Comparison of ENCODE assay signal across 9 cellular contexts in the genomic region with DNA sequence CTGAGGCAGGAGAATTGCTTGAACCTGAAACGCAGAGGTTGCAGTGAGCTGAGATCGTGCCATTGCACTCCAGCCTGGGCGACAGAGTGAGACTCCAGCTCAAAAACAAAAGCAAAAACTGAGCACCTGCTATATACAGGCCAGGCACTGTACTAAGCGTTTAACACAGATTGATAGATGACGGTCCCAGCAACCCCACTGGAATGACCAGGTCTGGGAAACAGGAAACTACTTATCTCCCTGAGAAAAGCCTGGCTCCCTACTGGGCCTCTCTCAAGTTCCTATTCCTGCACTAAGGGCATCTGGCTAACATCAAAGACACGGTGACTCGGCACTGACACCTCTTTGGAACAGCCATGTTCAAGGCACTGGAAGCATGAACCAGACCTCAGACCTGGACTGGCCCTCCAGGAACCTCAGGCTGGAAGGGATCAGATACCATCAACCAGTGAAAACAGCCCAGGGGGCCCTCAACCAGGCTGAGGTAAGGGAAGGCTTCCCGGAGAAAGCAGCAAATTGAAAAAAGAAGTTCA. TPM values are rescaled to one million over a fixed set of nuclear protein-coding genes. Genes with fewer than 3 reads are reported as not detected.
DNase-seq lines count a peak whose midpoint lies in the region; ATAC-seq and TF ChIP-seq lines count a peak whose summit lies in the region.
"Had no signal": no experiment of that assay in that cellular context is flagged by ENCODE, and none has a peak within 500 bp of the region (broad histone marks: within the 10 kb centered on the region; RNA-seq: fewer than 3 reads in every experiment).

No MANE protein-coding gene starts in this region.

- POLR2A ChIA-PET in HCT116 (lab: Charles Lee), result no interaction called here

- H3K4me1 ChIP-seq in HCT116 (ENCODE audit: control insufficient read depth in 1 of 2, insufficient read depth in 2 of 2, low read length in 2 of 2), result peaks cover 15 to 57% of the 10 kb centered on the region in 2 experiments
- H3K4me1 ChIP-seq in rectal smooth muscle tissue (ENCODE audit: control insufficient read depth, insufficient read depth, low read length), result peaks cover 7% of the 10 kb centered on the region

- DNase-seq in HCT116 (ENCODE audit: low read depth, low spot score), result peak; percentile 40
- DNase-seq in Right ventricle myocardium inferior (ENCODE audit: missing footprints), result no peak
- DNase-seq in stimulated activated CD4-positive, alpha-beta T cell treated with anti-CD3 and anti-CD28 coated beads, Interleukin-1b, Interleukin-23, amount 100 ng/mL, for 48 hours, result no peak
- no peak for DNase-seq in COR-L47 (lab: John Stamatoyannopoulos, UW)
- no peak for DNase-seq in left lobe of liver (ENCODE audit: low spot score)
- no peak for DNase-seq in NCI-H146 treated with DMSO at 0.1 percent for 48 hours (lab: John Stamatoyannopoulos, UW; ENCODE audit: unreplicated experiment)
- DNase-seq: left colon had no signal

- BruUV-seq in HCT116 (replicated peaks; lab: Mats Ljungman, UMichigan), result no TSS peak

- RAD21 ChIA-PET in HCT116 (lab: Charles Lee; ENCODE audit: low non-redundant PET in 1 of 2, low total read pairs in 2 of 2, uncharacterized antibody in 2 of 2, unreplicated experiment in 2 of 2), result no interaction called here

- TF ChIP-seq CTCF in HCT116 (IDR thresholded peaks at IDR 0.05 in 2 of 3, conservative IDR thresholded peaks at IDR 0.05 in 1 of 3; ENCODE audit: borderline replicate concordance in 1 of 3, insufficient read depth in 1 of 3, low read depth in 2 of 3, low read length in 2 of 3), result no peak

- H3K27ac ChIP-seq in HCT116 (ENCODE audit: low read depth, low read length), result peak overlapping the region; percentile 49
- H3K27ac ChIP-seq in rectal smooth muscle tissue (ENCODE audit: low read depth, low read length), result peak overlapping the region; percentile 34

- CTCF ChIA-PET in HCT116 (lab: Charles Lee), result interaction anchor here (1.2 kb wide), 1 partner anchor 58 kb away, joined by 3 read pairs; a partner anchor contains a TSS

- peak overlapping the region; percentile 51 for H3K9ac ChIP-seq in HCT116 (ENCODE audit: low read length)
- H3K9ac ChIP-seq in rectal smooth muscle tissue (ENCODE audit: low read length), result no peak overlapping the region

- no peaks in the 10 kb centered on the region for H3K9me2 ChIP-seq in HCT116 (ENCODE audit: insufficient read depth)

- ATAC-seq in HCT116 (peak; percentile 69), SK-N-SH treated with all-trans-retinoic acid at 6 μM for 48 hours (peak; percentile 89), Right ventricle myocardium inferior (peak; percentile 77), left lobe of liver (no peak)
- ATAC-seq: left colon had no signal

- no peak for TF ChIP-seq RAD21 in HCT116 (IDR thresholded peaks at IDR 0.05; ENCODE audit: low read depth)

- H3K4me3 ChIP-seq in HCT116 (replicated peaks in 1 of 2; ENCODE audit: low read depth in 1 of 2, low read length in 2 of 2), result no peak overlapping the region
- H3K4me3 ChIP-seq in rectal smooth muscle tissue (ENCODE audit: low read length), result no peak overlapping the region

- TF ChIP-seq POLR2A in HCT116 (IDR thresholded peaks at IDR 0.05; ENCODE audit: borderline replicate concordance, extremely low read depth, insufficient read depth, insufficient read length), result no peak

- no peak overlapping the region for H2AFZ ChIP-seq in HCT116 (ENCODE audit: low read depth, low read length, poor library complexity, severe bottlenecking)

- H3K4me2 ChIP-seq in HCT116 (ENCODE audit: low read length), result peak overlapping the region; percentile 76

- H3K36me3 ChIP-seq in HCT116 (ENCODE audit: control insufficient read depth in 1 of 2, insufficient read depth in 2 of 2, low read length in 2 of 2), result no peaks in the 10 kb centered on the region
- peaks cover 2% of the 10 kb centered on the region for H3K36me3 ChIP-seq in rectal smooth muscle tissue (ENCODE audit: control insufficient read depth, insufficient read depth, low read length)

- no peaks in the 10 kb centered on the region for H3K9me3 ChIP-seq in HCT116 (ENCODE audit: control insufficient read depth in 1 of 2, insufficient read depth in 1 of 2, low read depth in 1 of 2, low read length in 2 of 2)

- H3K27me3 ChIP-seq in HCT116 (ENCODE audit: insufficient read depth, low read length), result no peaks in the 10 kb centered on the region
- H3K27me3 ChIP-seq in rectal smooth muscle tissue (ENCODE audit: control insufficient read depth, insufficient read depth, low read length), result no peaks in the 10 kb centered on the region

- intact Hi-C loops in HCT116 (cut with micrococcal nuclease) (no loop called here), Right ventricle myocardium inferior (cut with DNase I) (loop anchor here (5.0 kb wide), 1 partner anchor 42 kb away; no protein-coding TSS in a partner anchor)

- H4K20me1 ChIP-seq in HCT116 (ENCODE audit: insufficient read depth), result no peaks in the 10 kb centered on the region

- H3K79me2 ChIP-seq in HCT116 (ENCODE audit: insufficient read depth, low read length), result no peaks in the 10 kb centered on the region

TF ChIP-seq in HCT116, 20 proteins besides CTCF, POLR2A, EP300 and RAD21:
- TF ChIP-seq CBX3 (IDR thresholded peaks at IDR 0.05; ENCODE audit: low read depth) (0 out of 2 replicates have a peak, but pooled peaks have one; percentile 14), EGR1 (IDR thresholded peaks at IDR 0.05; ENCODE audit: low read depth) (no peak), TCF7L2 (IDR thresholded peaks at IDR 0.05; ENCODE audit: borderline replicate concordance, extremely low read depth, insufficient read depth, insufficient read length) (peak; percentile 76), CEBPB (IDR thresholded peaks at IDR 0.05; ENCODE audit: low read depth) (no peak), ZNF274 (IDR thresholded peaks at IDR 0.05; ENCODE audit: low read depth, low read length) (no peak)

TF ChIP-seq in SK-N-SH treated with all-trans-retinoic acid at 6 μM for 48 hours, 23 proteins besides CTCF, POLR2A, EP300 and RAD21:
- no peak for TF ChIP-seq TOX (CRISPR knock-in tag; IDR thresholded peaks at IDR 0.05; ENCODE audit: borderline replicate concordance)
- TF ChIP-seq ZNF70 (CRISPR knock-in tag; IDR thresholded peaks at IDR 0.05), result peak; percentile 64; the same call in 1 of the 2 replicates
- TF ChIP-seq ARNTL (CRISPR knock-in tag; IDR thresholded peaks at IDR 0.05; ENCODE audit: borderline replicate concordance, low read depth), result no peak
- peak; percentile 42; the same call in 1 of the 2 replicates for TF ChIP-seq RARB (CRISPR knock-in tag; IDR thresholded peaks at IDR 0.05)
- TF ChIP-seq TCF4 (CRISPR knock-in tag; IDR thresholded peaks at IDR 0.05; ENCODE audit: borderline replicate concordance), result peak; percentile 98
- peak; percentile 66; the same call in 1 of the 2 replicates for TF ChIP-seq ISL1 (CRISPR knock-in tag; IDR thresholded peaks at IDR 0.05)
- TF ChIP-seq, protein P1, sequence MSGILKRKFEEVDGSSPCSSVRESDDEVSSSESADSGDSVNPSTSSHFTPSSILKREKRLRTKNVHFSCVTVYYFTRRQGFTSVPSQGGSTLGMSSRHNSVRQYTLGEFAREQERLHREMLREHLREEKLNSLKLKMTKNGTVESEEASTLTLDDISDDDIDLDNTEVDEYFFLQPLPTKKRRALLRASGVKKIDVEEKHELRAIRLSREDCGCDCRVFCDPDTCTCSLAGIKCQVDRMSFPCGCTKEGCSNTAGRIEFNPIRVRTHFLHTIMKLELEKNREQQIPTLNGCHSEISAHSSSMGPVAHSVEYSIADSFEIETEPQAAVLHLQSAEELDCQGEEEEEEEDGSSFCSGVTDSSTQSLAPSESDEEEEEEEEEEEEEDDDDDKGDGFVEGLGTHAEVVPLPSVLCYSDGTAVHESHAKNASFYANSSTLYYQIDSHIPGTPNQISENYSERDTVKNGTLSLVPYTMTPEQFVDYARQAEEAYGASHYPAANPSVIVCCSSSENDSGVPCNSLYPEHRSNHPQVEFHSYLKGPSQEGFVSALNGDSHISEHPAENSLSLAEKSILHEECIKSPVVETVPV (CRISPR knock-in tag; IDR thresholded peaks at IDR 0.05), result no peak
- TF ChIP-seq ZFP3 (CRISPR knock-in tag; IDR thresholded peaks at IDR 0.05), result no peak; the same call in 1 of the 2 replicates
- TF ChIP-seq BACH2 (CRISPR knock-in tag; IDR thresholded peaks at IDR 0.05; ENCODE audit: borderline replicate concordance), result 0 out of 2 replicates have a peak, but pooled peaks have one; percentile 51
- TF ChIP-seq, protein P2, sequence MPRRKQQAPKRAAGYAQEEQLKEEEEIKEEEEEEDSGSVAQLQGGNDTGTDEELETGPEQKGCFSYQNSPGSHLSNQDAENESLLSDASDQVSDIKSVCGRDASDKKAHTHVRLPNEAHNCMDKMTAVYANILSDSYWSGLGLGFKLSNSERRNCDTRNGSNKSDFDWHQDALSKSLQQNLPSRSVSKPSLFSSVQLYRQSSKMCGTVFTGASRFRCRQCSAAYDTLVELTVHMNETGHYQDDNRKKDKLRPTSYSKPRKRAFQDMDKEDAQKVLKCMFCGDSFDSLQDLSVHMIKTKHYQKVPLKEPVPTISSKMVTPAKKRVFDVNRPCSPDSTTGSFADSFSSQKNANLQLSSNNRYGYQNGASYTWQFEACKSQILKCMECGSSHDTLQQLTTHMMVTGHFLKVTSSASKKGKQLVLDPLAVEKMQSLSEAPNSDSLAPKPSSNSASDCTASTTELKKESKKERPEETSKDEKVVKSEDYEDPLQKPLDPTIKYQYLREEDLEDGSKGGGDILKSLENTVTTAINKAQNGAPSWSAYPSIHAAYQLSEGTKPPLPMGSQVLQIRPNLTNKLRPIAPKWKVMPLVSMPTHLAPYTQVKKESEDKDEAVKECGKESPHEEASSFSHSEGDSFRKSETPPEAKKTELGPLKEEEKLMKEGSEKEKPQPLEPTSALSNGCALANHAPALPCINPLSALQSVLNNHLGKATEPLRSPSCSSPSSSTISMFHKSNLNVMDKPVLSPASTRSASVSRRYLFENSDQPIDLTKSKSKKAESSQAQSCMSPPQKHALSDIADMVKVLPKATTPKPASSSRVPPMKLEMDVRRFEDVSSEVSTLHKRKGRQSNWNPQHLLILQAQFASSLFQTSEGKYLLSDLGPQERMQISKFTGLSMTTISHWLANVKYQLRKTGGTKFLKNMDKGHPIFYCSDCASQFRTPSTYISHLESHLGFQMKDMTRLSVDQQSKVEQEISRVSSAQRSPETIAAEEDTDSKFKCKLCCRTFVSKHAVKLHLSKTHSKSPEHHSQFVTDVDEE (CRISPR knock-in tag; IDR thresholded peaks at IDR 0.05), result peak; percentile 97
- TF ChIP-seq SNAI2 (CRISPR knock-in tag; IDR thresholded peaks at IDR 0.05), result peak; percentile 32; the same call in 1 of the 2 replicates
- TF ChIP-seq ZNF565 (CRISPR knock-in tag; conservative IDR thresholded peaks at IDR 0.05; ENCODE audit: low read depth), result 0 out of 2 replicates have a peak, but pooled peaks have one; percentile 48
- TF ChIP-seq ZNF8 (CRISPR knock-in tag; IDR thresholded peaks at IDR 0.05), result peak; percentile 18; the same call in 1 of the 2 replicates
- TF ChIP-seq CSDC2 (CRISPR knock-in tag; IDR thresholded peaks at IDR 0.05), result peak; percentile 20; the same call in 1 of the 2 replicates

RNA-seq across cellular contexts. Expression of a gene that starts 16.6 kb away (rescaled TPM):
- total RNA-seq in HCT116 (2021; ENCODE audit: unreplicated experiment), result 57.4 TPM
- 44.5 and 59.1 TPM in 2 replicates for polyA plus RNA-seq in HCT116 (2012)
- total RNA-seq in Right ventricle myocardium inferior, result 55.2 TPM
- total RNA-seq in left lobe of liver, result 37.5 TPM

RNA-seq across cellular contexts. Expression of a gene that starts 58.3 kb away (rescaled TPM):
- 58.4 TPM for total RNA-seq in HCT116 (2021; ENCODE audit: unreplicated experiment)
- polyA plus RNA-seq in HCT116 (2012), result 95.0 and 105 TPM in 2 replicates
- 114 TPM for total RNA-seq in Right ventricle myocardium inferior
- total RNA-seq in left lobe of liver, result 493 TPM
